In genomic region chr6:42175860-42176259, GRCh38 we compare ENCODE assay signal across 2 cellular contexts.
TF ChIP-seq lines count a peak whose summit lies in the region.

No MANE protein-coding gene starts in this region.

TF ChIP-seq in SK-N-SH, 30 proteins besides CTCF, POLR2A, EP300 and RAD21 (continued from another document):
- no peak for TF ChIP-seq TAF1 (IDR thresholded peaks at IDR 0.05; ENCODE audit: borderline replicate concordance, low read depth, low read length)
- no peak for TF ChIP-seq NRF1 (IDR thresholded peaks at IDR 0.05; ENCODE audit: low read depth, low read length)
- TF ChIP-seq NFIC (IDR thresholded peaks at IDR 0.05; ENCODE audit: borderline replicate concordance) = no peak

TF ChIP-seq in SK-N-SH treated with all-trans-retinoic acid at 6 μM for 48 hours, 23 proteins besides CTCF, POLR2A, EP300 and RAD21 (continued from another document):
- TF ChIP-seq POU6F1 (CRISPR knock-in tag; IDR thresholded peaks at IDR 0.05; ENCODE audit: borderline replicate concordance, low read depth) (no peak), CSRNP3 (CRISPR knock-in tag; IDR thresholded peaks at IDR 0.05) (no peak), ZNF565 (CRISPR knock-in tag; conservative IDR thresholded peaks at IDR 0.05; ENCODE audit: low read depth) (no peak), ESRRG (CRISPR knock-in tag; IDR thresholded peaks at IDR 0.05) (no peak), PATZ1 (CRISPR knock-in tag; IDR thresholded peaks at IDR 0.05; ENCODE audit: borderline replicate concordance) (no peak), CSDC2 (CRISPR knock-in tag; IDR thresholded peaks at IDR 0.05) (no peak), ZNF8 (CRISPR knock-in tag; IDR thresholded peaks at IDR 0.05) (no peak), ZFP30 (CRISPR knock-in tag; IDR thresholded peaks at IDR 0.05) (no peak), ARNTL (CRISPR knock-in tag; IDR thresholded peaks at IDR 0.05; ENCODE audit: borderline replicate concordance, low read depth) (no peak), SNAI2 (CRISPR knock-in tag; IDR thresholded peaks at IDR 0.05) (no peak), TOX (CRISPR knock-in tag; IDR thresholded peaks at IDR 0.05; ENCODE audit: borderline replicate concordance) (no peak), RARB (CRISPR knock-in tag; IDR thresholded peaks at IDR 0.05) (no peak), TCF4 (CRISPR knock-in tag; IDR thresholded peaks at IDR 0.05; ENCODE audit: borderline replicate concordance) (no peak), CREB5 (CRISPR knock-in tag; IDR thresholded peaks at IDR 0.05; ENCODE audit: low read depth) (no peak), PPARA (CRISPR knock-in tag; IDR thresholded peaks at IDR 0.05; ENCODE audit: borderline replicate concordance) (no peak)
